ENCODE assay signal across 9 cellular contexts in the genomic region with DNA sequence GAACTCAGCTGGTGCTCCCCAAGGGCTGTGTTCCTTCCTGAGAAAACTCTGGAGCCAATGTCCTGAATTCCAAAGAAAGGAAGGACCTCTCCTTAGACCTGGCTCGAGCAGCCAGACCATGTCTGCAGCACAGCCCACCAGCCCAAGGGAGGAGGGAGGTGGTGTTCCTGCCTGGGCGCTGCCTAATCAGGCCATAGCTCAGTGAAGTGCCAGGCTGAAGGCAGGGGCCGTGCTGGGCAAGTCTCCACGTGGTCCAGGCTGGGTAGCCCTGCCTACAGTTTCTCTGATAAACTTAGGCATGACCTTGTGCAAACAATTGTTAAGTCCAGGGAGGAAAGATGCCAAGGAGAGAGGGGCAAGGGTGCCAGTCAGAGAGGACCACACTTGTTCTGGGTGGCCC.
A peak's percentile ranks its signal among the peaks of the same experiment; 100 is the strongest.
DNase-seq lines count a peak whose midpoint lies in the region; ATAC-seq and TF ChIP-seq lines count a peak whose summit lies in the region.
"Had no signal": no experiment of that assay in that cellular context is flagged by ENCODE, and none has a peak within 500 bp of the region (broad histone marks: within the 10 kb centered on the region; RNA-seq: fewer than 3 reads in every experiment).

No MANE protein-coding gene starts in this region.

- WGBS in sigmoid colon, 2 donors: 40 to 57% methylated on average over 4 of the region's 4 CpGs

- peak overlapping the region; percentile 21; the same call in 1 of the 2 replicates for H3K27ac ChIP-seq in DND-41 (ENCODE audit: low read length)
- H3K27ac ChIP-seq in left ventricle myocardium inferior (replicated peaks): peak overlapping the region; percentile 86
- peak overlapping the region; percentile 21 to 66 (median 53) for H3K27ac ChIP-seq in sigmoid colon

- peak overlapping the region; percentile 39 for H3K4me3 Mint-ChIP-seq in activated T-helper 1 cell treated with anti-CD3 and anti-CD28 coated beads, Interleukin-12 subunit alpha, Interleukin-12 subunit beta, Interleukin-2, Interleukin-4 antibody, amounts not matched to agents 30 ng/mL and 10 ng/mL and 1 ng/mL, durations not matched to agents 14 hours and 24 hours and 36 hours
- H3K4me3 Mint-ChIP-seq: type B pancreatic cell had no signal

- no peaks in the 10 kb centered on the region for H3K9me3 Mint-ChIP-seq in activated T-helper 1 cell treated with anti-CD3 and anti-CD28 coated beads, Interleukin-12 subunit alpha, Interleukin-12 subunit beta, Interleukin-2, Interleukin-4 antibody, amounts not matched to agents 30 ng/mL and 10 ng/mL and 1 ng/mL, durations not matched to agents 14 hours and 24 hours and 36 hours
- H3K9me3 Mint-ChIP-seq: type B pancreatic cell had no signal

- peaks cover 7% of the 10 kb centered on the region for H3K36me3 Mint-ChIP-seq in activated T-helper 1 cell treated with anti-CD3 and anti-CD28 coated beads, Interleukin-12 subunit alpha, Interleukin-12 subunit beta, Interleukin-2, Interleukin-4 antibody, amounts not matched to agents 30 ng/mL and 10 ng/mL and 1 ng/mL, durations not matched to agents 14 hours and 24 hours and 36 hours (ENCODE audit: low read depth)

- 0 out of 2 replicates have a peak, but pooled peaks cover 4% of the 10 kb centered on the region for H3K36me3 ChIP-seq in DND-41 (ENCODE audit: insufficient read depth, low read length)
- no peaks in the 10 kb centered on the region for H3K36me3 ChIP-seq in left ventricle myocardium inferior
- no peaks in the 10 kb centered on the region for H3K36me3 ChIP-seq in sigmoid colon

- no peaks in the 10 kb centered on the region for H3K27me3 Mint-ChIP-seq in activated T-helper 1 cell treated with anti-CD3 and anti-CD28 coated beads, Interleukin-12 subunit alpha, Interleukin-12 subunit beta, Interleukin-2, Interleukin-4 antibody, amounts not matched to agents 30 ng/mL and 10 ng/mL and 1 ng/mL, durations not matched to agents 14 hours and 24 hours and 36 hours (ENCODE audit: insufficient read depth)
- H3K27me3 Mint-ChIP-seq: type B pancreatic cell had no signal

- intact Hi-C loops in activated T-helper 1 cell treated with anti-CD3 and anti-CD28 coated beads, Interleukin-12 subunit alpha, Interleukin-12 subunit beta, Interleukin-2, Interleukin-4 antibody, amounts not matched to agents 30 ng/mL and 10 ng/mL and 1 ng/mL, durations not matched to agents 14 hours and 24 hours and 36 hours (cut with micrococcal nuclease): loop anchor here (1.0 to 2.0 kb wide), 2 partner anchors 31 to 76 kb away; a partner anchor contains a TSS
- intact Hi-C loops in left ventricle myocardium inferior (cut with micrococcal nuclease) (no loop called here), sigmoid colon (cut with DNase I) (no loop called here)

- no peak overlapping the region for H3K4me2 ChIP-seq in DND-41 (ENCODE audit: insufficient read depth, low read length)

- DNase-seq in DND-41 (no peak), left ventricle myocardium inferior (peak; percentile 66), sigmoid colon (no peak), MV-4-11 (lab: John Stamatoyannopoulos, UW) (no peak), NCI-H2081 treated with DMSO at 0.1 percent for 48 hours (lab: John Stamatoyannopoulos, UW) (no peak), SKM-1 (lab: John Stamatoyannopoulos, UW; ENCODE audit: unreplicated experiment) (no peak)
- DNase-seq in activated T-helper 1 cell treated with anti-CD3 and anti-CD28 coated beads, Interleukin-12 subunit alpha, Interleukin-12 subunit beta, Interleukin-2, Interleukin-4 antibody, amounts not matched to agents 30 ng/mL and 10 ng/mL and 1 ng/mL, durations not matched to agents 14 hours and 24 hours and 36 hours (ENCODE audit: low spot score): no peak
- no peak for DNase-seq in stimulated activated CD4-positive, alpha-beta T cell treated with anti-CD3 and anti-CD28 coated beads, Interleukin-4, amount 100 ng/mL, for 24 hours

- H3K4me1 ChIP-seq in DND-41 (ENCODE audit: insufficient read depth, low read length) (peaks cover 18% of the 10 kb centered on the region; the same call in 1 of the 2 replicates), left ventricle myocardium inferior (peaks cover 88% of the 10 kb centered on the region), sigmoid colon (peaks cover 0 to 63% (median 49%) of the 10 kb centered on the region in 4 donors)

- H3K27me3 ChIP-seq in DND-41 (ENCODE audit: insufficient read depth, low read length, poor library complexity) (no peaks in the 10 kb centered on the region), left ventricle myocardium inferior (ENCODE audit: low read depth) (no peaks in the 10 kb centered on the region), sigmoid colon (no peaks in the 10 kb centered on the region)

- H3K9me3 ChIP-seq in DND-41 (ENCODE audit: insufficient read depth, low read length, severe bottlenecking): no peaks in the 10 kb centered on the region
- H3K9me3 ChIP-seq in left ventricle myocardium inferior (replicated peaks): no peaks in the 10 kb centered on the region
- H3K9me3 ChIP-seq in sigmoid colon: no peaks in the 10 kb centered on the region

- TF ChIP-seq POLR2A in sigmoid colon (IDR thresholded peaks at IDR 0.05): no peak

- TF ChIP-seq EP300 in sigmoid colon (IDR thresholded peaks at IDR 0.05): no peak

- peaks cover 77% of the 10 kb centered on the region for H3K4me1 Mint-ChIP-seq in activated T-helper 1 cell treated with anti-CD3 and anti-CD28 coated beads, Interleukin-12 subunit alpha, Interleukin-12 subunit beta, Interleukin-2, Interleukin-4 antibody, amounts not matched to agents 30 ng/mL and 10 ng/mL and 1 ng/mL, durations not matched to agents 14 hours and 24 hours and 36 hours (ENCODE audit: low read depth)

- H3K27ac Mint-ChIP-seq in activated T-helper 1 cell treated with anti-CD3 and anti-CD28 coated beads, Interleukin-12 subunit alpha, Interleukin-12 subunit beta, Interleukin-2, Interleukin-4 antibody, amounts not matched to agents 30 ng/mL and 10 ng/mL and 1 ng/mL, durations not matched to agents 14 hours and 24 hours and 36 hours: peak overlapping the region; percentile 92

- H3K4me3 ChIP-seq in DND-41 (ENCODE audit: low read depth in 1 of 2, low read length in 2 of 2) (no peak overlapping the region), left ventricle myocardium inferior (no peak overlapping the region), sigmoid colon (no peak overlapping the region)

- H2AFZ ChIP-seq in DND-41 (ENCODE audit: low read depth, low read length): no peak overlapping the region

- H4K20me1 ChIP-seq in DND-41 (ENCODE audit: insufficient read depth, low read length): peaks cover 85% of the 10 kb centered on the region

- no peak for TF ChIP-seq CTCF in DND-41 (IDR thresholded peaks at IDR 0.05; ENCODE audit: borderline replicate concordance, extremely low read depth, low read length, poor library complexity, severe bottlenecking)
- no peak for TF ChIP-seq CTCF in left ventricle myocardium inferior (IDR thresholded peaks at IDR 0.05; ENCODE audit: borderline replicate concordance)
- TF ChIP-seq CTCF in sigmoid colon (IDR thresholded peaks at IDR 0.05): no peak

- no peak overlapping the region for H3K9ac ChIP-seq in DND-41 (ENCODE audit: low read depth, low read length)

- peaks cover 94% of the 10 kb centered on the region for H3K79me2 ChIP-seq in DND-41 (ENCODE audit: insufficient read depth, low read length)

- no peak for ATAC-seq in DND-41 (ENCODE audit: insufficient read depth, low read depth)

Comparison
In these comparisons a context has a peak if more than half of its experiments do, and no peak if none do; other contexts are left out.
1. H3K27ac ChIP-seq: peak in every context shown above with its lines; median percentile 86 in left ventricle myocardium inferior; 53 in sigmoid colon; 21 in DND-41.